11 cellular contexts compared by ENCODE assay signal in the genomic region with DNA sequence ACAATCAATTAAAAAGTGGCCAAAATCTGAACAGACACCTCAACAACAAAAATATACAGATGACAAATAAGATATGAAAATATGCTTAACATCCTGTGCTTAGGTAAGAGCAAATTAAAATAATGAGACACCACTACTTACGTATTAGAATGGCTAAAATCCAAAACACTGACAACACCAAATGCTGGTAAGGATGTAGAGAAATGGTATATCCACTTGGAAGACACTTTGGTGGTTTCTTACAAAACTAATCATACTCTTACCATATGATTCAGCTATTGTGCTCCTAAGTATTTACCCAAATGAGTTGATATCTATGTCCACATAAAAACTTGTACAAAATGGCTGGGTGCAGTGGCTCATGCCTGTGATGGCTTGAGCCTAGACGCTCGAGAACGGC.
"Had no signal": no experiment of that assay in that cellular context is flagged by ENCODE, and none has a peak within 500 bp of the region (broad histone marks: within the 10 kb centered on the region; RNA-seq: fewer than 3 reads in every experiment).

No MANE protein-coding gene starts in this region.

- DNase-seq: GM23248, GOT3, H7, H9, HCEC 1CT, HFFc6 had no signal

- H2AFZ ChIP-seq: GM23248, GM23338 had no signal

- H3K4me2 ChIP-seq: GM23338 had no signal

- H3K4me1 ChIP-seq: HAP-1 had no signal

- H3K4me3 ChIP-seq: GM23248, GM23338, HAP-1 had no signal

- H3K27ac ChIP-seq: GM23248 had no signal

- H3K36me3 ChIP-seq: HAP-1 had no signal

- ATAC-seq: GM23338, HCT116 had no signal

- H3K9me3 ChIP-seq: HAP-1 had no signal

- FAIRE-seq: H1, H54 had no signal

- H3K9ac ChIP-seq: GM23248 had no signal
